8 cellular contexts compared by ENCODE assay signal in the genomic region with DNA sequence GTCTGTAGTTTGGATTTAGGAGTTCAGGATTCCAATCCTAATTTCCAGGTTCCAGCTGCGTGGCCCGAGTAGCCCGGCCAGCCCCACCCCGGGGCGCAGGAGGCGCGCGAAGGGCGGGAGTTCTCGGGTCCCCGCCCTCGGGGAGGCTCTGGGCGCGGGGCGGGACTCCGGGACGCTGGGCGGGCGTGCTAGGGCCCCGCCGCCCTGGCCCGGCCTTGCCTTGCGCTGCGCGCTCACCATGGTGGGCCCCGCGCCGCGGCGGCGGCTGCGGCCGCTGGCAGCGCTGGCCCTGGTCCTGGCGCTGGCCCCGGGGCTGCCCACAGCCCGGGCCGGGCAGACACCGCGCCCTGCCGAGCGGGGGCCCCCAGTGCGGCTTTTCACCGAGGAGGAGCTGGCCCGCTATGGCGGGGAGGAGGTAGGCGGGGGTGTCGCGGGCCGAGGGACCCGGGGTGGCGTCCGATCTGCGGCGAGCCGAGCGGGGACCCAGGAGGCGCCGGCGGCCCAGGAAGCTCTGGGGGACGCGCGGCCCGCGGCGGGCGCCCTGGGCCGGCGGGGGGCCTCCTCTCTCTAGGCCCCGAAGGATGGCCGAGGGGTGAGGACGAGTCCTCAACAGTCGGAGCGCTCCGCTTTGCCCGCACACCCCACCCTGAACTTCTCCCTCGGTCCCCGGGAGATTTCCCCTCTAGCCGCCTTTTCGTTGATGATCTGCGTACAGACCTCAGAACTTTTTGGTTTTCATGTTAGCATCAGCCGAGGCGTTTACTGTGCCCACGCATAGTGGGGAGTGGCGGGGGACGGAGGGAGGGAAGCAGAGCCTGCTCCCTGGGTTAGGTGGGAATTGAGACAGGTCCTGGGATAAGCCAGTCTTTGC. TPM values are rescaled to one million over a fixed set of nuclear protein-coding genes. Genes with fewer than 3 reads are reported as not detected.
DNase-seq lines count a peak whose midpoint lies in the region; ATAC-seq and TF ChIP-seq lines count a peak whose summit lies in the region.

Gene NENF, plus strand, starts transcription at position 215 of the 871 bp plus-strand sequence. Its CDS starts 24 bp downstream, at position 239.

- H3K27me3 ChIP-seq in GM06990 (replicated peaks; ENCODE audit: control insufficient read depth, insufficient read depth, low read length) = no peaks in the 10 kb centered on the region
- no peaks in the 10 kb centered on the region for H3K27me3 ChIP-seq in HAP-1 (ENCODE audit: low read depth)
- H3K27me3 ChIP-seq in MM.1S (replicated peaks; ENCODE audit: insufficient read depth, low read length) = no peaks in the 10 kb centered on the region
- H3K27me3 ChIP-seq in adipocyte (replicated peaks; ENCODE audit: control insufficient read depth, insufficient read depth, low read length) = no peaks in the 10 kb centered on the region
- no peaks in the 10 kb centered on the region for H3K27me3 ChIP-seq in heart left ventricle
- H3K27me3 ChIP-seq in upper lobe of left lung = no peaks in the 10 kb centered on the region

- no peaks in the 10 kb centered on the region for H3K79me2 ChIP-seq in MM.1S (ENCODE audit: low read length)

- no peaks in the 10 kb centered on the region for H3K9me2 ChIP-seq in MM.1S (replicated peaks; ENCODE audit: insufficient read depth, low read length)

- in situ Hi-C loops in HAP-1 (cut with MboI; ENCODE audit: low sequenced_read_pairs) = no loop called here

- H3K36me3 ChIP-seq in GM06990 (ENCODE audit: control insufficient read depth, insufficient read depth, low read length) (no peaks in the 10 kb centered on the region), HAP-1 (replicated peaks) (no peaks in the 10 kb centered on the region), MM.1S (replicated peaks; ENCODE audit: insufficient read depth, low read length) (no peaks in the 10 kb centered on the region), adipocyte (ENCODE audit: control insufficient read depth, insufficient read depth, low read length, severe bottlenecking) (no peaks in the 10 kb centered on the region), heart left ventricle (peaks cover 0 to 3% (median 0%) of the 10 kb centered on the region in 9 donors), upper lobe of left lung (no peaks in the 10 kb centered on the region)

- H3K4me3 ChIP-seq in GM06990 (replicated peaks; ENCODE audit: low read depth, low read length) (peak within 1 kb of the TSS; percentile 71), HAP-1 (peak within 1 kb of the TSS; percentile 60), MM.1S (ENCODE audit: low read length) (peak within 1 kb of the TSS; percentile 68), adipocyte (ENCODE audit: low read length) (peak within 1 kb of the TSS; percentile 85), heart left ventricle (peak within 1 kb of the TSS; percentile 62 to 100 (median 88)), upper lobe of left lung (peak within 1 kb of the TSS; percentile 58 to 98 (median 84))

- H4K20me1 ChIP-seq in MM.1S (ENCODE audit: insufficient read depth, low read length) = no peaks in the 10 kb centered on the region

- H3K9me3 ChIP-seq in HAP-1 (no peaks in the 10 kb centered on the region), MM.1S (replicated peaks; ENCODE audit: insufficient read depth, low read length) (no peaks in the 10 kb centered on the region), adipocyte (ENCODE audit: control insufficient read depth, low read length) (no peaks in the 10 kb centered on the region), heart left ventricle (no peaks in the 10 kb centered on the region), upper lobe of left lung (no peaks in the 10 kb centered on the region)

- DNase-seq in GM06990 (ENCODE audit: extremely low read depth, insufficient read length) (peak; percentile 85), HAP-1 (ENCODE audit: low spot score in 2 of 2) (peak; percentile 77 to 87), MM.1S (peak; percentile 89), SW 1271 (lab: John Stamatoyannopoulos, UW) (peak; percentile 4 to 49), adipocyte (ENCODE audit: low read depth) (peak; percentile 96), heart left ventricle (peak; percentile 88 to 93 (median 90)), posterior vena cava (ENCODE audit: low spot score) (peak; percentile 94), upper lobe of left lung (peak; percentile 87 to 97)

- ATAC-seq in heart left ventricle (peak; percentile 97 to 100 (median 100)), upper lobe of left lung (ENCODE audit: low FRiP score in 2 of 2) (peak; percentile 97 to 99)

- peak within 1 kb of the TSS; percentile 91 for H3K4me2 ChIP-seq in MM.1S (ENCODE audit: low read depth, low read length)

- H3K4me1 ChIP-seq in HAP-1 (peaks cover 26% of the 10 kb centered on the region), MM.1S (ENCODE audit: low read length) (0 out of 2 replicates have a peak, but pooled peaks cover 4% of the 10 kb centered on the region), adipocyte (ENCODE audit: control insufficient read depth, insufficient read depth, low read length) (peaks cover 14% of the 10 kb centered on the region), heart left ventricle (peaks cover 0 to 30% (median 18%) of the 10 kb centered on the region in 12 donors), upper lobe of left lung (peaks cover 17 to 28% (median 24%) of the 10 kb centered on the region in 4 donors)

- 1 to 2% (median 1%) methylated on average over 29 to 86 of the region's 86 CpGs for WGBS in heart left ventricle, 4 donors
- 0 to 7% methylated on average over 8 to 52 of the region's 86 CpGs for WGBS in upper lobe of left lung, 2 donors

- H2AFZ ChIP-seq in MM.1S (ENCODE audit: low read length) = peak within 1 kb of the TSS; percentile 85

- intact Hi-C loops in heart left ventricle (cut with DNase I) = no loop called here
- intact Hi-C loops in posterior vena cava (cut with DNase I) = no loop called here

- H3K27ac ChIP-seq in MM.1S (ENCODE audit: low read length) = no peak within 1 kb of the TSS
- H3K27ac ChIP-seq in heart left ventricle = peak within 1 kb of the TSS; percentile 73 to 92 (median 86)
- H3K27ac ChIP-seq in upper lobe of left lung = peak within 1 kb of the TSS; percentile 76 to 88 (median 82)

- TF ChIP-seq POLR2A in heart left ventricle (IDR thresholded peaks at IDR 0.05) (peak; percentile 8 to 76), upper lobe of left lung (IDR thresholded peaks at IDR 0.05) (peak in 3 of 4 donors; percentile 32 to 73 (median 39))

- no peak for TF ChIP-seq EP300 in upper lobe of left lung (IDR thresholded peaks at IDR 0.05)

- peak within 1 kb of the TSS; percentile 54; the same call in 1 of the 2 replicates for H3K9ac ChIP-seq in MM.1S (ENCODE audit: low read length)
- H3K9ac ChIP-seq in adipocyte (ENCODE audit: low read length) = peak within 1 kb of the TSS; percentile 87

- TF ChIP-seq CTCF in GM06990 (IDR thresholded peaks at IDR 0.05; ENCODE audit: insufficient read depth, low read length, poor library complexity, severe bottlenecking) (no peak), MM.1S (IDR thresholded peaks at IDR 0.05; ENCODE audit: low read length) (no peak), heart left ventricle (IDR thresholded peaks at IDR 0.05) (no peak), upper lobe of left lung (IDR thresholded peaks at IDR 0.05) (peak in 2 of 6 experiments; percentile 10 to 30)

- H3F3A ChIP-seq in MM.1S (ENCODE audit: insufficient read depth, low read length) = 0 out of 2 replicates have a peak, but pooled peaks cover 4% of the 10 kb centered on the region

RNA-seq across cellular contexts. Expression of gene NENF, which starts in this region (rescaled TPM):
- total RNA-seq in heart left ventricle (100 to 1,000 TPM in 7 of 9 donors, 10 to 100 TPM in 2; 84.2 to 174 (median 105) TPM), posterior vena cava (100 to 1,000 TPM in 1 of 2 donors, 10 to 100 TPM in 1; 95.2 to 100 TPM), upper lobe of left lung (10 to 100 TPM; 21.0 to 67.5 (median 50.1) TPM)
- 100 to 1,000 TPM in 1 of 2 donors, 10 to 100 TPM in 1; 69.8 to 170 TPM for polyA plus RNA-seq in heart left ventricle

Comparison
In these comparisons a context has a peak if more than half of its experiments do, and no peak if none do; other contexts are left out.
1. DNase-seq: peak in every context shown above with its lines; median percentile 96 in adipocyte; 94 in posterior vena cava; 92 in upper lobe of left lung; 90 in heart left ventricle; 89 in MM.1S; 85 in GM06990; 82 in HAP-1; 26 in SW 1271.